9 cellular contexts compared by ENCODE assay signal in the genomic region with DNA sequence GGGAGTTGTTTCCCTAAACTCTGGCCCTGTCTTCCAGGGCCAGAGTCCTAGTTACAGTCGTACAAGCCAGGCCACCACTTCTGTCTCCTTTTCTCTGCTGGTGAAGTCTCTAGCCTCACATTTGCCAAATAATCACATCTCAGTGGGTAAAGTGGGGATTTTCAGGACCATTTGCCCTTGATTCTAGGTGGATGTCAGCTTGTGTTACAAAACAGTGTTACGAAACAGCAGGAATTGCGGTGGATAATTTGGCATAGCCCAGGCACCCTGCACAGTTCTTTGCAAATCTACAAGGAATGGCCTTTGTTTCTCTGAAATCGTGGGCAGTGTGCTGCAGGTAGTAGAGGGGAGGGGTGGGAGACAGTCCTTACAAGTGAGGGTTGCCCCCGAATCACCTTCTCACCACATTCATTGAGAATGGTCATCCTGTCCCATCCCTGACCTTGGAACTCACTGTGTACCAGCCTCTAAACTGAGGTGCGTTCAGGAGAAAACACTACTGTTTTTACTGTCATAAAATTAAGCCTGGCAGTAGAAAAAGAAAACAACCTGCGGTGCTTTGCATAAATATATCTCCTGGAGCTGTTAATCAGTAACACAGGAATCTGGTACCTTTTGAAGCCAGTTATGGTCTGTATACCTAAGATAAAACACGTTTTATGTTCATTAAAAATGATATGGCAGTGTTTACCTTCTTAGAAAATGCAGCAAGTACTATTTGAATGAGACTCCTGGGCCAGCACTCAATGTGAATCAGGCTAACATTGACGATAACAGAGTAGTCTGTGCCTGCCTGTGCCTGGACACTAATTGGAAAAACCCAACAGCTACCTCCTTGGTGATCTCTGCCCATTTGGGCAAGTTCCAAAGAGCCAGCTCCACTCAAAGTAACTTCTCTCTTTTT. TPM values are rescaled to one million over a fixed set of nuclear protein-coding genes. Genes with fewer than 3 reads are reported as not detected.
DNase-seq lines count a peak whose midpoint lies in the region; ATAC-seq and TF ChIP-seq lines count a peak whose summit lies in the region.
"Had no signal": no experiment of that assay in that cellular context is flagged by ENCODE, and none has a peak within 500 bp of the region (broad histone marks: within the 10 kb centered on the region; RNA-seq: fewer than 3 reads in every experiment).

No MANE protein-coding gene starts in this region.

- ATAC-seq in GM21367 (IDR thresholded peaks at IDR 0.05; ENCODE audit: unreplicated experiment), result peak; percentile 9
- ATAC-seq in heart right ventricle, result peak in 1 of 8 donors; percentile 22
- peak; percentile 13 to 19 for ATAC-seq in stimulated activated naive B cell treated with anti-CD40 and anti-IgM and Interleukin-4, amounts not matched to agents 10 μg/mL and 1 μg/mL and 100 μg/mL, for 72 hours (replicated peaks)

- no peaks in the 10 kb centered on the region for H3K36me3 ChIP-seq in heart right ventricle
- no peaks in the 10 kb centered on the region for H3K36me3 ChIP-seq in CD4-positive, alpha-beta memory T cell (ENCODE audit: insufficient read depth, low read length)

- no peaks in the 10 kb centered on the region for H3K9me3 Mint-ChIP-seq in stimulated activated naive B cell treated with anti-CD40 and anti-IgM and Interleukin-4, amounts not matched to agents 10 μg/mL and 1 μg/mL and 100 μg/mL, for 72 hours
- no peaks in the 10 kb centered on the region for H3K9me3 Mint-ChIP-seq in CD4-positive, alpha-beta memory T cell

- 70 to 73% methylated on average over 9 of the region's 9 CpGs for WGBS in heart right ventricle, 2 donors

- no peak for TF ChIP-seq CTCF in heart right ventricle (IDR thresholded peaks at IDR 0.05)

- H3K27me3 Mint-ChIP-seq in stimulated activated naive B cell treated with anti-CD40 and anti-IgM and Interleukin-4, amounts not matched to agents 10 μg/mL and 1 μg/mL and 100 μg/mL, for 72 hours, result no peaks in the 10 kb centered on the region
- H3K27me3 Mint-ChIP-seq in CD4-positive, alpha-beta memory T cell, result no peaks in the 10 kb centered on the region

- H3K36me3 Mint-ChIP-seq in stimulated activated naive B cell treated with anti-CD40 and anti-IgM and Interleukin-4, amounts not matched to agents 10 μg/mL and 1 μg/mL and 100 μg/mL, for 72 hours, result peaks cover 5 to 11% of the 10 kb centered on the region in 2 donors
- peaks cover 0 to 3% of the 10 kb centered on the region in 2 donors for H3K36me3 Mint-ChIP-seq in CD4-positive, alpha-beta memory T cell

- H3K4me3 ChIP-seq in heart right ventricle, result no peak overlapping the region
- H3K4me3 ChIP-seq in CD4-positive, alpha-beta memory T cell (ENCODE audit: low read length in 2 of 2), result no peak overlapping the region

- H3K4me3 Mint-ChIP-seq in stimulated activated naive B cell treated with anti-CD40 and anti-IgM and Interleukin-4, amounts not matched to agents 10 μg/mL and 1 μg/mL and 100 μg/mL, for 72 hours, result no peak overlapping the region
- H3K4me3 Mint-ChIP-seq in CD4-positive, alpha-beta memory T cell, result no peak overlapping the region

- peaks cover 19 to 25% of the 10 kb centered on the region in 2 donors for H3K4me1 Mint-ChIP-seq in stimulated activated naive B cell treated with anti-CD40 and anti-IgM and Interleukin-4, amounts not matched to agents 10 μg/mL and 1 μg/mL and 100 μg/mL, for 72 hours
- peaks cover 2 to 7% (median 4%) of the 10 kb centered on the region in 4 donors for H3K4me1 Mint-ChIP-seq in CD4-positive, alpha-beta memory T cell

- POLR2A ChIA-PET in CD4-positive, alpha-beta memory T cell (lab: Charles Lee; ENCODE audit: partially characterized antibody), result no interaction called here

- no peak overlapping the region for H3K27ac Mint-ChIP-seq in stimulated activated naive B cell treated with anti-CD40 and anti-IgM and Interleukin-4, amounts not matched to agents 10 μg/mL and 1 μg/mL and 100 μg/mL, for 72 hours
- no peak overlapping the region for H3K27ac Mint-ChIP-seq in CD4-positive, alpha-beta memory T cell

- peak overlapping the region; percentile 15 to 87 (median 62) for H3K27ac ChIP-seq in heart right ventricle
- no peak overlapping the region for H3K27ac ChIP-seq in CD4-positive, alpha-beta memory T cell (ENCODE audit: low read depth, low read length)

- CTCF ChIA-PET in CD4-positive, alpha-beta memory T cell (lab: Charles Lee; ENCODE audit: partially characterized antibody), result no interaction called here

- DNase-seq in NCI-H226 (peak; percentile 90), heart right ventricle (no peak), NCI-H2029 treated with DMSO at 0.1 percent for 48 hours (lab: John Stamatoyannopoulos, UW) (no peak), NOMO-1 treated with dmso at 0.1 percent for 144 hours (lab: John Stamatoyannopoulos, UW; ENCODE audit: unreplicated experiment) (no peak)
- DNase-seq in stimulated activated naive B cell treated with anti-CD40 and anti-IgM and Interleukin-4, amounts not matched to agents 10 μg/mL and 1 μg/mL and 100 μg/mL, for 72 hours, result no peak
- no peak for DNase-seq in CD4-positive, alpha-beta memory T cell
- DNase-seq in activated CD4-positive, alpha-beta T cell treated with anti-CD3 and anti-CD28 coated beads, Interleukin-2, amount 50 U/mL, for 1 hour, result no peak
- DNase-seq: T1000 had no signal

- intact Hi-C loops in heart right ventricle (cut with DNase I), result no loop called here
- intact Hi-C loops in CD4-positive, alpha-beta memory T cell (cut with micrococcal nuclease), result no loop called here

- H3K27me3 ChIP-seq in heart right ventricle, result no peaks in the 10 kb centered on the region
- no peaks in the 10 kb centered on the region for H3K27me3 ChIP-seq in CD4-positive, alpha-beta memory T cell (ENCODE audit: insufficient read depth, low read length)

- peaks cover 17 to 100% (median 81%) of the 10 kb centered on the region in 9 donors for H3K4me1 ChIP-seq in heart right ventricle
- H3K4me1 ChIP-seq in CD4-positive, alpha-beta memory T cell (ENCODE audit: insufficient read depth, low read length), result no peaks in the 10 kb centered on the region

- H3K9me3 ChIP-seq in heart right ventricle, result no peaks in the 10 kb centered on the region
- H3K9me3 ChIP-seq in CD4-positive, alpha-beta memory T cell (ENCODE audit: control insufficient read depth in 1 of 2, low read length in 2 of 2), result no peaks in the 10 kb centered on the region

RNA-seq across cellular contexts. Expression of a gene that starts 44.3 kb away (rescaled TPM):
- 100 to 1,000 TPM in 3 of 10 donors, 10 to 100 TPM in 7; 55.2 to 114 (median 95.3) TPM for total RNA-seq in heart right ventricle
- 100 to 1,000 TPM in 1 of 2 donors, 10 to 100 TPM in 1; 45.0 to 217 TPM for polyA plus RNA-seq in heart right ventricle
- total RNA-seq in CD4-positive, alpha-beta memory T cell, result 1 to 10 TPM; 5.0 to 6.3 TPM
- 10 to 100 TPM; 12.8 to 21.1 TPM for polyA plus RNA-seq in CD4-positive, alpha-beta memory T cell

Comparison
In these comparisons a context has a peak if more than half of its experiments do, and no peak if none do; other contexts are left out.
1. RNA of a gene that starts 44.3 kb away (total RNA-seq): 55.2 to 114 TPM in heart right ventricle; 5.0 to 6.3 TPM in CD4-positive, alpha-beta memory T cell; every median in the first group is over 4 times any median in the second.